Comparison of ENCODE assay signal across 26 cellular contexts in genomic region chr11:113203332-113203731, GRCh38.
"Had no signal": no experiment of that assay in that cellular context is flagged by ENCODE, and none has a peak within 500 bp of the region (broad histone marks: within the 10 kb centered on the region; RNA-seq: fewer than 3 reads in every experiment).

No MANE protein-coding gene starts in this region.

- H3K27ac ChIP-seq: breast epithelium, heart right ventricle, right lobe of liver, skin epidermis, vagina had no signal

- H3K27ac Mint-ChIP-seq: activated B cell treated with CpG ODN at 0.5 μM for 24 hours; activated CD4-positive, alpha-beta T cell treated with anti-CD3 and anti-CD28 coated beads for 36 hours; activated naive CD8-positive, alpha-beta T cell; activated T-helper 2 cell treated with anti-CD3 and anti-CD28 coated beads, Interferon-gamma antibody, Interleukin-2, Interleukin-4, amounts not matched to agents 10 μg/mL and 5 μg/mL and 100 μg/mL, durations not matched to agents 14 hours and 24 hours and 36 hours; endodermal cell; memory B cell; nephron progenitor cell; stimulated activated effector memory CD8-positive, alpha-beta T cell treated with anti-CD3 and anti-CD28 coated beads, Interleukin-12 subunit alpha, Interleukin-12 subunit beta, amount 100 ng/mL, for 72 hours; stimulated activated naive CD8-positive, alpha-beta T cell treated with anti-CD3 and anti-CD28 coated beads, Interleukin-15, amount 100 ng/mL, for 72 hours had no signal

- H3K36me3 ChIP-seq: breast epithelium, right lobe of liver had no signal

- H3K4me3 Mint-ChIP-seq: activated B cell treated with CpG ODN at 0.5 μM for 24 hours; activated CD4-positive, alpha-beta T cell treated with anti-CD3 and anti-CD28 coated beads for 36 hours; activated naive CD8-positive, alpha-beta T cell; activated T-cell treated with anti-CD3 and anti-CD28 coated beads, Interleukin-2, amount 50 U/mL, for 4 hours; central memory CD8-positive, alpha-beta T cell; endodermal cell; memory B cell; nephron progenitor cell; stimulated activated effector memory CD8-positive, alpha-beta T cell treated with anti-CD3 and anti-CD28 coated beads, Interleukin-12 subunit alpha, Interleukin-12 subunit beta, amount 100 ng/mL, for 72 hours; stimulated activated naive CD8-positive, alpha-beta T cell treated with anti-CD3 and anti-CD28 coated beads, Interleukin-15, amount 100 ng/mL, for 72 hours had no signal

- ATAC-seq: activated CD4-positive, alpha-beta T cell treated with anti-CD3 and anti-CD28 coated beads for 36 hours; activated T-cell treated with anti-CD3 and anti-CD28 coated beads, Interleukin-2, amount 50 U/mL, for 4 hours; right lobe of liver; stimulated activated effector memory CD8-positive, alpha-beta T cell treated with anti-CD3 and anti-CD28 coated beads, Interleukin-12 subunit alpha, Interleukin-12 subunit beta, amount 100 ng/mL, for 72 hours; stimulated activated naive CD8-positive, alpha-beta T cell treated with anti-CD3 and anti-CD28 coated beads, Interleukin-15, amount 100 ng/mL, for 72 hours had no signal

- H3K4me3 ChIP-seq: breast epithelium, heart right ventricle, right lobe of liver, skin epidermis, vagina had no signal

- DNase-seq: activated B cell treated with CpG ODN at 0.5 μM for 24 hours; activated CD4-positive, alpha-beta T cell treated with anti-CD3 and anti-CD28 coated beads for 36 hours; activated CD4-positive, alpha-beta T cell treated with anti-CD3 and anti-CD28 coated beads, Interleukin-2, amount 50 U/mL, for 48 hours; activated CD8-positive, alpha-beta memory T cell treated with anti-CD3 and anti-CD28 coated beads, Interleukin-2, amount 50 U/mL, for 48 hours; activated naive CD4-positive, alpha-beta T cell; activated T-cell treated with anti-CD3 and anti-CD28 coated beads, Interleukin-2, amount 50 U/mL, for 4 hours; endodermal cell; heart right ventricle; islet precursor cell; left cardiac atrium; nephron progenitor cell; occipital lobe; right lobe of liver; stimulated activated CD4-positive, alpha-beta T cell treated with anti-CD3 and anti-CD28 coated beads, Interleukin-2, amount 100 ng/mL, for 24 hours; stimulated activated naive CD8-positive, alpha-beta T cell treated with anti-CD3 and anti-CD28 coated beads, Interleukin-15, amount 100 ng/mL, for 72 hours; trophoblast cell had no signal

- FAIRE-seq: astrocyte, colon had no signal

- H3K9me3 ChIP-seq: breast epithelium, heart right ventricle, right lobe of liver, vagina had no signal

- H3K27me3 Mint-ChIP-seq: activated B cell treated with CpG ODN at 0.5 μM for 24 hours had no signal

- H3K9me3 Mint-ChIP-seq: activated B cell treated with CpG ODN at 0.5 μM for 24 hours; activated T-cell treated with anti-CD3 and anti-CD28 coated beads, Interleukin-2, amount 50 U/mL, for 4 hours; activated T-helper 2 cell treated with anti-CD3 and anti-CD28 coated beads, Interferon-gamma antibody, Interleukin-2, Interleukin-4, amounts not matched to agents 10 μg/mL and 5 μg/mL and 100 μg/mL, durations not matched to agents 14 hours and 24 hours and 36 hours; endodermal cell; nephron progenitor cell; stimulated activated effector memory CD8-positive, alpha-beta T cell treated with anti-CD3 and anti-CD28 coated beads, Interleukin-12 subunit alpha, Interleukin-12 subunit beta, amount 100 ng/mL, for 72 hours; stimulated activated naive CD8-positive, alpha-beta T cell treated with anti-CD3 and anti-CD28 coated beads, Interleukin-15, amount 100 ng/mL, for 72 hours had no signal

- H3K27me3 ChIP-seq: breast epithelium, heart right ventricle, right lobe of liver, vagina had no signal

- H3K4me1 ChIP-seq: breast epithelium, right lobe of liver, vagina had no signal

- H3K4me1 Mint-ChIP-seq: activated B cell treated with CpG ODN at 0.5 μM for 24 hours; activated CD4-positive, alpha-beta T cell treated with anti-CD3 and anti-CD28 coated beads for 36 hours; central memory CD8-positive, alpha-beta T cell; memory B cell; stimulated activated effector memory CD8-positive, alpha-beta T cell treated with anti-CD3 and anti-CD28 coated beads, Interleukin-12 subunit alpha, Interleukin-12 subunit beta, amount 100 ng/mL, for 72 hours; stimulated activated naive CD8-positive, alpha-beta T cell treated with anti-CD3 and anti-CD28 coated beads, Interleukin-15, amount 100 ng/mL, for 72 hours had no signal

- H3K36me3 Mint-ChIP-seq: activated naive CD8-positive, alpha-beta T cell; memory B cell; stimulated activated effector memory CD8-positive, alpha-beta T cell treated with anti-CD3 and anti-CD28 coated beads, Interleukin-12 subunit alpha, Interleukin-12 subunit beta, amount 100 ng/mL, for 72 hours had no signal
